Comparison of ENCODE assay signal across 10 cellular contexts in the genomic region with DNA sequence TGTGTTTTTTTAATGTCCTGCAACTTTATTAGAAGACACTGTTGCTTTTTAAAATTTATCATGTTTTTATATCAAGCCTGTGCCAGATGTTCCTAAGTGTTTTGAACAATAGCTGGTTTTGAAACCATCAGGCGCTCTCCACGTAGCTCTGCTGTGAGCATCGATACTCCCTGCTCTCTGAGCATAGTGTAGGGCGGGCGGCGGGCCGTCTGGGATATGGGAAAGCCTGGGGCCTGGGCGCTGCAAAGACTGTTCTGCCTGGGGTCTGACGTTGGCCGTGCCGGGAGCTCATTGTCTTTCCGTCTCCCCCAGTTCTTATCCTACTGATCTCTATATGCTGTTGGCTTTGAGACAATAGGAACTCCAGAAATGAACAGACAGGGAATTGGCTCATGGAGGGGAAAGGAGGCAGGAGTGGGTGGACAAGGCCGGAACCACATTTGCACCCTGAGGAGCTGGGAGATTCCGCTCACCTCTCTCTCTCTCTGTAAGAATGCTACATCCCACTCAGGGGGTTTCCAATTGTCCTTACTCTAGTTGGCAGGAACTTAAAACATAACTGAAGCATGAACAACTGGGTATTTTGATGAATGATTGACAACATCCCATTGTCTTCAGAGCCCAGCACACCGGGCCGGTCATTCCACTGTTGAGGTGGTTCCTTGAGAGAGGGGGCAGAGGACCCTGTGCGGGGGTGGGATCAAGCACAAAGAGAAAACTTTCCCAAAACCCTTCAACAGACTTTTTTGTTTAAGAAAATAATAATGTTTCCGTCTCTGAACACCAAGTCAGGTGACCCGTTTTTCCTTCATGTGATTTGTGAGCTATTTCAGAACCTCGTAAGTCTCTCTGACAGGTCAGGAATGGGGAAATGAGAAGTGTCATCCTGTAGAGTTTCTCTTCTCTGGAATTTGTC.
DNase-seq lines count a peak whose midpoint lies in the region; ATAC-seq and TF ChIP-seq lines count a peak whose summit lies in the region.
"Had no signal": no experiment of that assay in that cellular context is flagged by ENCODE, and none has a peak within 500 bp of the region (broad histone marks: within the 10 kb centered on the region; RNA-seq: fewer than 3 reads in every experiment).

No MANE protein-coding gene starts in this region.

- H3K4me3 Mint-ChIP-seq in Calu3 (ENCODE audit: low read depth, unreplicated experiment): no peak overlapping the region
- no peak overlapping the region for H3K4me3 Mint-ChIP-seq in CD4-positive, alpha-beta T cell

- no peaks in the 10 kb centered on the region for H3K9me3 ChIP-seq in SK-N-SH
- H3K9me3 ChIP-seq in CD4-positive, alpha-beta T cell (ENCODE audit: control insufficient read depth, low read length): no peaks in the 10 kb centered on the region
- H3K9me3 ChIP-seq: pancreas had no signal

- TF ChIP-seq EP300 in SK-N-SH (IDR thresholded peaks at IDR 0.05; ENCODE audit: borderline replicate concordance in 1 of 2, low read depth in 1 of 2, low read length in 1 of 2): peak; percentile 21 to 84; a peak in 3 of 4 replicates

- H4K5ac ChIP-seq in mesendoderm (ENCODE audit: low read length): no peak overlapping the region

- peak; percentile 16 for DNase-seq in Calu3
- peak; percentile 76 for DNase-seq in SK-N-SH
- DNase-seq in mesendoderm: no peak
- DNase-seq in CD4-positive, alpha-beta T cell: no peak
- DNase-seq in epidermal melanocyte (ENCODE audit: insufficient read length, low spot score): no peak
- DNase-seq in mesenteric fat pad (ENCODE audit: low spot score): no peak
- no peak for DNase-seq in NCI-H2107 treated with DMSO at 0.1 percent for 48 hours (lab: John Stamatoyannopoulos, UW; ENCODE audit: unreplicated experiment)
- DNase-seq: activated naive CD4-positive, alpha-beta T cell treated with anti-CD3 and anti-CD28 coated beads, Interleukin-2, amount 50 U/mL, for 16 hours; pancreas had no signal

- intact Hi-C loops in Calu3 (cut with micrococcal nuclease; ENCODE audit: unreplicated experiment): no loop called here
- intact Hi-C loops in CD4-positive, alpha-beta T cell (cut with DNase I, micrococcal nuclease): no loop called here

- H3K4me3 ChIP-seq in SK-N-SH (ENCODE audit: low read depth in 2 of 2, low read length in 1 of 2): peak overlapping the region in 1 of 2 experiments; percentile 41; a peak in 2 of 4 replicates
- H3K4me3 ChIP-seq in mesendoderm (ENCODE audit: low read length): no peak overlapping the region
- H3K4me3 ChIP-seq: pancreas had no signal

- H4K8ac ChIP-seq in mesendoderm (ENCODE audit: low read depth, low read length): no peak overlapping the region

- no peaks in the 10 kb centered on the region for H3K4me1 Mint-ChIP-seq in Calu3 (ENCODE audit: low read depth, unreplicated experiment)
- no peaks in the 10 kb centered on the region for H3K4me1 Mint-ChIP-seq in CD4-positive, alpha-beta T cell (ENCODE audit: low read depth)

- H2BK120ac ChIP-seq in mesendoderm (ENCODE audit: low read depth, low read length): no peak overlapping the region

- H4K20me1 ChIP-seq in SK-N-SH (ENCODE audit: insufficient read depth): no peaks in the 10 kb centered on the region

- no peak overlapping the region for H2AK5ac ChIP-seq in mesendoderm (ENCODE audit: low read length)

- H3K27me3 Mint-ChIP-seq in Calu3 (ENCODE audit: unreplicated experiment): no peaks in the 10 kb centered on the region
- peaks cover 56% of the 10 kb centered on the region for H3K27me3 Mint-ChIP-seq in CD4-positive, alpha-beta T cell

- peak overlapping the region; percentile 64 for H3K27ac Mint-ChIP-seq in Calu3 (ENCODE audit: unreplicated experiment)
- no peak overlapping the region for H3K27ac Mint-ChIP-seq in CD4-positive, alpha-beta T cell

- H3K4ac ChIP-seq in mesendoderm (ENCODE audit: low read depth, low read length): no peak overlapping the region

- no peaks in the 10 kb centered on the region for H3K79me1 ChIP-seq in mesendoderm (ENCODE audit: low read length)

- TF ChIP-seq CTCF in Calu3 (IDR thresholded peaks at IDR 0.05; ENCODE audit: unreplicated experiment) (no peak), SK-N-SH (IDR thresholded peaks at IDR 0.05) (no peak)
- TF ChIP-seq CTCF in CD4-positive, alpha-beta T cell (IDR thresholded peaks at IDR 0.05): no peak

- CTCF ChIA-PET in Calu3 (lab: Charles Lee): no interaction called here
- CTCF ChIA-PET in SK-N-SH (lab: Yijun Ruan, JAX): interaction anchor here (0.6 to 2.4 kb wide), 11 partner anchors 9 to 222 kb away, joined by 3 to 13 read pairs (median 4); no protein-coding TSS in a partner anchor
- CTCF ChIA-PET in CD4-positive, alpha-beta T cell (lab: Charles Lee): no interaction called here

- H2BK15ac ChIP-seq in mesendoderm (replicated peaks; ENCODE audit: low read depth): no peak overlapping the region

- WGBS in SK-N-SH (ENCODE audit: low lambda C conversion rate): 20% methylated on average over 19 of the region's 20 CpGs
- WGBS in mesendoderm (ENCODE audit: extremely low coverage, insufficient coverage, low lambda C conversion rate): no CpG with 5 or more reads among the region's 20 CpGs

- POLR2A ChIA-PET in SK-N-SH (lab: Yijun Ruan, JAX): interaction anchor here (1.0 to 1.2 kb wide), 2 partner anchors 63 to 66 kb away, joined by 4 to 10 read pairs; no protein-coding TSS in a partner anchor
- POLR2A ChIA-PET in CD4-positive, alpha-beta T cell (lab: Charles Lee): no interaction called here

- H3K27ac ChIP-seq in SK-N-SH (ENCODE audit: low read depth in 2 of 2, low read length in 1 of 2): peak overlapping the region; percentile 86 to 98
- H3K27ac ChIP-seq in mesendoderm (ENCODE audit: low read depth, low read length): no peak overlapping the region
- H3K27ac ChIP-seq in CD4-positive, alpha-beta T cell (ENCODE audit: low read depth, low read length): no peak overlapping the region
- H3K27ac ChIP-seq: pancreas had no signal

- no peak overlapping the region for H2BK5ac ChIP-seq in mesendoderm (ENCODE audit: low read length)

- H3K4me1 ChIP-seq in SK-N-SH (ENCODE audit: control insufficient read depth in 1 of 2, insufficient read depth in 2 of 2, low read depth in 1 of 2, low read length in 1 of 2) (peaks cover 24 to 57% of the 10 kb centered on the region in 2 experiments), mesendoderm (ENCODE audit: control insufficient read depth, low read depth, low read length) (no peaks in the 10 kb centered on the region)
- H3K4me1 ChIP-seq: pancreas had no signal

- no peaks in the 10 kb centered on the region for H3K9me2 ChIP-seq in SK-N-SH

- H3F3A ChIP-seq in SK-N-SH (replicated peaks; ENCODE audit: insufficient read depth): peaks cover 29% of the 10 kb centered on the region

- no peaks in the 10 kb centered on the region for H3K27me3 ChIP-seq in SK-N-SH (ENCODE audit: insufficient read depth)
- no peaks in the 10 kb centered on the region for H3K27me3 ChIP-seq in mesendoderm (ENCODE audit: insufficient read depth, low read length, poor library complexity)
- H3K27me3 ChIP-seq in CD4-positive, alpha-beta T cell (ENCODE audit: control insufficient read depth, insufficient read depth, low read length): no peaks in the 10 kb centered on the region
- H3K27me3 ChIP-seq: pancreas had no signal

- H3K9ac ChIP-seq in SK-N-SH: peak overlapping the region; percentile 62
- H3K9ac ChIP-seq in mesendoderm (ENCODE audit: low read length): no peak overlapping the region

- peak; percentile 30; the same call in 1 of the 2 replicates for TF ChIP-seq RAD21 in SK-N-SH (IDR thresholded peaks at IDR 0.05; ENCODE audit: low read length)

- H2AFZ ChIP-seq in SK-N-SH (ENCODE audit: low read depth): peak overlapping the region; percentile 67; the same call in 1 of the 2 replicates

- no peaks in the 10 kb centered on the region for H3K9me3 Mint-ChIP-seq in Calu3 (ENCODE audit: low read depth, unreplicated experiment)
- H3K9me3 Mint-ChIP-seq in CD4-positive, alpha-beta T cell: no peaks in the 10 kb centered on the region

- H3K36me3 Mint-ChIP-seq in Calu3 (ENCODE audit: insufficient read depth, unreplicated experiment): no peaks in the 10 kb centered on the region
- H3K36me3 Mint-ChIP-seq in CD4-positive, alpha-beta T cell (ENCODE audit: low read depth): no peaks in the 10 kb centered on the region

- H3K79me2 ChIP-seq in SK-N-SH (ENCODE audit: insufficient read depth) (peaks cover 66% of the 10 kb centered on the region), mesendoderm (ENCODE audit: control insufficient read depth, insufficient read depth, low read length) (no peaks in the 10 kb centered on the region)

- H3K18ac ChIP-seq in mesendoderm (ENCODE audit: low read length): peak overlapping the region; percentile 45

- peak; percentile 62 for ATAC-seq in GM21825 (IDR thresholded peaks at IDR 0.05; ENCODE audit: unreplicated experiment)
- ATAC-seq in CD4-positive, alpha-beta T cell (ENCODE audit: poor library complexity): no peak

- no TSS peak for BruUV-seq in Calu3 (replicated peaks; lab: Mats Ljungman, UMichigan)

- no peaks in the 10 kb centered on the region for H3K36me3 ChIP-seq in SK-N-SH (replicated peaks in 1 of 2; ENCODE audit: control insufficient read depth in 1 of 2, insufficient read depth in 2 of 2, low read length in 1 of 2)
- H3K36me3 ChIP-seq in mesendoderm (ENCODE audit: control insufficient read depth, insufficient read depth, low read length): no peaks in the 10 kb centered on the region
- H3K36me3 ChIP-seq: pancreas had no signal

- H3K4me2 ChIP-seq in SK-N-SH (peak overlapping the region; percentile 79), mesendoderm (ENCODE audit: low read length) (no peak overlapping the region)

- H3K23ac ChIP-seq in mesendoderm (ENCODE audit: low read length): no peak overlapping the region

- no peak overlapping the region for H3K56ac ChIP-seq in mesendoderm (ENCODE audit: low read length)

TF ChIP-seq in SK-N-SH, 30 proteins besides CTCF, POLR2A, EP300 and RAD21 (continues in another document):
- TF ChIP-seq, protein P1, sequence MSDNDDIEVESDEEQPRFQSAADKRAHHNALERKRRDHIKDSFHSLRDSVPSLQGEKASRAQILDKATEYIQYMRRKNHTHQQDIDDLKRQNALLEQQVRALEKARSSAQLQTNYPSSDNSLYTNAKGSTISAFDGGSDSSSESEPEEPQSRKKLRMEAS (IDR thresholded peaks at IDR 0.05; ENCODE audit: low read depth): no peak; the same call in 1 of the 2 replicates
- TF ChIP-seq RXRA (IDR thresholded peaks at IDR 0.05; ENCODE audit: borderline replicate concordance, low read depth): no peak
- TF ChIP-seq IRF3 (IDR thresholded peaks at IDR 0.05; ENCODE audit: low read depth, low read length): no peak
- no peak for TF ChIP-seq EZH2phosphoT487 (IDR thresholded peaks at IDR 0.05; ENCODE audit: borderline replicate concordance, low read depth)

Comparison
In these comparisons a context has a peak if more than half of its experiments do, and no peak if none do; other contexts are left out.
1. DNase-seq: peak in Calu3 (single experiment) and SK-N-SH (single experiment); none in mesendoderm (single experiment), CD4-positive, alpha-beta T cell (0 of 10), epidermal melanocyte (single experiment), mesenteric fat pad (single experiment) and NCI-H2107 treated with DMSO at 0.1 percent for 48 hours (single experiment).
2. H3K27ac ChIP-seq: peak in SK-N-SH (2 of 2); none in mesendoderm (single experiment) and CD4-positive, alpha-beta T cell (single experiment).